Comparison of ENCODE assay signal across 13 cellular contexts in the genomic region with DNA sequence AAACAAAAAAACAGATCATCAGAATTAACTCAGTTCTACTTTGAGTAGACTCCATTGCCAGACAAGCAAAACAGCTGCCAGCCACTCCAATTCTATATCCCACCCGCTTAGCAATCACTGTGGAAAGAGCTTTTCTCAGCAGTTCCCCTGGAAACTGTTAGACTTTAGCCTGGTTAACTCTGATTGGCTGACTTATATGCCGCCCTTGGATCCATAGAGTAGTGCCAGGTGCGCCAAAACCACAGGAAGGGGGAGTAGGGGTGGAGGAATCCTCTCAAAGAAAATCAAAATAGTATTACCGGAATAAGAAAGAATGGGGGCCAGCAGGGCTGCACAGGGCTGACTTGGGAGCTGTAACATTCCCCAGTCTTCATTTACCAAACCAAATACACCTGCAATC. TPM values are rescaled to one million over a fixed set of nuclear protein-coding genes. Genes with fewer than 3 reads are reported as not detected.
DNase-seq lines count a peak whose midpoint lies in the region; TF ChIP-seq lines count a peak whose summit lies in the region.
"Had no signal": no experiment of that assay in that cellular context is flagged by ENCODE, and none has a peak within 500 bp of the region (broad histone marks: within the 10 kb centered on the region; RNA-seq: fewer than 3 reads in every experiment).

No MANE protein-coding gene starts in this region.

- H3K4me3 ChIP-seq in WERI-Rb-1 (ENCODE audit: low read depth, low read length) (no peak overlapping the region), vagina (no peak overlapping the region)
- H3K4me3 ChIP-seq: ascending aorta, right atrium auricular region had no signal

- H3K27me3 ChIP-seq in WERI-Rb-1 (ENCODE audit: insufficient read depth, low read depth, severe bottlenecking): no peaks in the 10 kb centered on the region
- H3K27me3 ChIP-seq in vagina: no peaks in the 10 kb centered on the region
- H3K27me3 ChIP-seq: ascending aorta, right atrium auricular region had no signal

- intact Hi-C loops in vagina (cut with DNase I): no loop called here

- no peak overlapping the region for H3K27ac ChIP-seq in WERI-Rb-1
- no peak overlapping the region for H3K27ac ChIP-seq in vagina
- H3K27ac ChIP-seq: ascending aorta, right atrium auricular region had no signal

- H3K4me1 ChIP-seq in vagina: peaks cover 3% of the 10 kb centered on the region

- H3K36me3 ChIP-seq in WERI-Rb-1 (no peaks in the 10 kb centered on the region), vagina (no peaks in the 10 kb centered on the region)
- H3K36me3 ChIP-seq: ascending aorta, right atrium auricular region had no signal

- peak; percentile 79 for DNase-seq in DMS79 (lab: John Stamatoyannopoulos, UW)
- DNase-seq in NCI-H1694 (lab: John Stamatoyannopoulos, UW): peak; percentile 54
- peak; percentile 99 for DNase-seq in NCI-H524 treated with DMSO at 0.1 percent for 48 hours (lab: John Stamatoyannopoulos, UW)
- DNase-seq in iPS-NIHi11 (ENCODE audit: low spot score): peak; percentile 10
- no peak for DNase-seq in iPS-NIHi7 (ENCODE audit: extremely low spot score)
- DNase-seq in WERI-Rb-1: no peak
- DNase-seq in activated T-cell treated with anti-CD3 and anti-CD28 coated beads for 4 hours: no peak
- no peak for DNase-seq in vagina (ENCODE audit: extremely low spot score in 2 of 2)
- DNase-seq: activated gamma-delta T cell treated with Interleukin-2 at 50 U/mL for 16 hours, KG1, mammary epithelial cell had no signal

- H3K9me3 ChIP-seq in WERI-Rb-1 (ENCODE audit: severe bottlenecking) (peaks cover 3% of the 10 kb centered on the region), vagina (no peaks in the 10 kb centered on the region)
- H3K9me3 ChIP-seq: ascending aorta, right atrium auricular region had no signal

- TF ChIP-seq CTCF in WERI-Rb-1 (IDR thresholded peaks at IDR 0.05; ENCODE audit: low read depth, low read length): no peak
- TF ChIP-seq CTCF in vagina (IDR thresholded peaks at IDR 0.05): no peak

- no peak for TF ChIP-seq POLR2A in vagina (IDR thresholded peaks at IDR 0.05)

RNA-seq across cellular contexts. Expression of a gene that starts 5.4 kb away (rescaled TPM):
- total RNA-seq in vagina: 0.49 TPM

RNA-seq across cellular contexts. Expression of a gene that starts 26.3 kb away (rescaled TPM):
- total RNA-seq in vagina: 10.1 TPM

Comparison
In these comparisons a context has a peak if more than half of its experiments do, and no peak if none do; other contexts are left out.
1. DNase-seq: peak in DMS79 (single experiment), NCI-H1694 (single experiment), NCI-H524 treated with DMSO at 0.1 percent for 48 hours (single experiment) and iPS-NIHi11 (single experiment); none in iPS-NIHi7 (single experiment), WERI-Rb-1 (single experiment), activated T-cell treated with anti-CD3 and anti-CD28 coated beads for 4 hours (single experiment) and vagina (0 of 2).